ENCODE assay signal across 28 cellular contexts in the genomic region with DNA sequence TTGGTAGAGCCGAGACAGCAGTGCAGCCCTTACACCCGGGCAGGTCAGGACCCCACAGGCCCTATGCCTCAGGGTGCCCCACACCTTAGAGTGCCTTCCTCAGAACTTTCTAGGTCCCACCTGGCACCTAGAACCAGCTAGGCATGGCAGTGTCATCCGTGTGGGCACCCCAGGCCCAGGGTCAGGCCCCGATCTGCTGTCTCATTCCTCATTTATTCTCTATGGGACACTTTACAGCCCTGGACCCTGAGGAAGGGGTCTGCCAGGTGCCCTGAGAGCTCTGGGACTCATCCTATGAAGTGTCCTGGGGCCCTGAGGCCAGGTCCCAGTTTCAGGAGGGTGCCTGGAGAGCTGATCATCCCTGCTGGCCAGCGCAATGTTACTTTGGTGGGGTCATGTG. TPM values are rescaled to one million over a fixed set of nuclear protein-coding genes. Genes with fewer than 3 reads are reported as not detected.
"Had no signal": no experiment of that assay in that cellular context is flagged by ENCODE, and none has a peak within 500 bp of the region (broad histone marks: within the 10 kb centered on the region; RNA-seq: fewer than 3 reads in every experiment).

No MANE protein-coding gene starts in this region.

- H3K27ac ChIP-seq: ascending aorta, cardiac muscle cell, colonic mucosa, dorsolateral prefrontal cortex had no signal

- H3K4me3 Mint-ChIP-seq: activated CD4-positive, alpha-beta T cell treated with anti-CD3 and anti-CD28 coated beads, Interleukin-2, amount 10 ng/mL, durations not matched to agents 7 days and 5 days; activated CD8-positive, alpha-beta T cell treated with anti-CD3 and anti-CD28 coated beads for 36 hours; activated naive CD4-positive, alpha-beta T cell treated with anti-CD3 and anti-CD28 coated beads, Interleukin-2, amount 10 ng/mL, durations not matched to agents 7 days and 5 days; activated naive CD8-positive, alpha-beta T cell treated with anti-CD3 and anti-CD28 coated beads, Interleukin-2, amount 10 ng/mL, durations not matched to agents 7 days and 5 days; activated T-cell treated with anti-CD3 and anti-CD28 coated beads, Interleukin-2, amount 50 U/mL, for 4 hours; activated T-helper 17 cell treated with anti-CD3 and anti-CD28 coated beads, Interleukin-2, amount 50 U/mL, for 72 hours; brain; endodermal cell had no signal

- H3K4me3 ChIP-seq: ascending aorta, breast epithelium, cardiac muscle cell, colonic mucosa, dorsolateral prefrontal cortex had no signal

- H3K27ac Mint-ChIP-seq: activated CD4-positive, alpha-beta T cell treated with anti-CD3 and anti-CD28 coated beads, Interleukin-2, amount 10 ng/mL, durations not matched to agents 7 days and 5 days; activated CD8-positive, alpha-beta T cell treated with anti-CD3 and anti-CD28 coated beads for 36 hours; activated naive CD4-positive, alpha-beta T cell treated with anti-CD3 and anti-CD28 coated beads, Interleukin-2, amount 10 ng/mL, durations not matched to agents 7 days and 5 days; activated naive CD8-positive, alpha-beta T cell treated with anti-CD3 and anti-CD28 coated beads, Interleukin-2, amount 10 ng/mL, durations not matched to agents 7 days and 5 days; activated T-helper 17 cell treated with anti-CD3 and anti-CD28 coated beads, Interleukin-2, amount 50 U/mL, for 72 hours had no signal

- ATAC-seq: activated CD8-positive, alpha-beta T cell treated with anti-CD3 and anti-CD28 coated beads for 36 hours; activated naive CD4-positive, alpha-beta T cell treated with anti-CD3 and anti-CD28 coated beads, Interleukin-2, amount 50 U/mL, for 72 hours; activated T-cell treated with anti-CD3 and anti-CD28 coated beads, Interleukin-2, amount 50 U/mL, for 4 hours; activated T-helper 17 cell treated with anti-CD3 and anti-CD28 coated beads, Interleukin-2, amount 50 U/mL, for 72 hours; esophagus mucosa had no signal

- H3K36me3 Mint-ChIP-seq: activated naive CD4-positive, alpha-beta T cell treated with anti-CD3 and anti-CD28 coated beads, Interleukin-2, amount 10 ng/mL, durations not matched to agents 7 days and 5 days; activated naive CD4-positive, alpha-beta T cell treated with anti-CD3 and anti-CD28 coated beads, Interleukin-2, amount 50 U/mL, for 72 hours; activated naive CD8-positive, alpha-beta T cell treated with anti-CD3 and anti-CD28 coated beads, Interleukin-2, amount 10 ng/mL, durations not matched to agents 7 days and 5 days; brain had no signal

- DNase-seq: activated CD4-positive, alpha-beta T cell treated with anti-CD3 and anti-CD28 coated beads for 1 hour; activated CD4-positive, alpha-beta T cell treated with anti-CD3 and anti-CD28 coated beads for 4 hours; activated CD4-positive, alpha-beta T cell treated with anti-CD3 and anti-CD28 coated beads, Interleukin-2, amount 10 ng/mL, durations not matched to agents 7 days and 5 days; activated CD4-positive, alpha-beta T cell treated with anti-CD3 and anti-CD28 coated beads, Interleukin-2, amount 50 U/mL, for 4 hours; activated CD4-positive, CD25-positive, alpha-beta regulatory T cell; activated CD8-positive, alpha-beta memory T cell treated with anti-CD3 and anti-CD28 coated beads for 24 hours; activated CD8-positive, alpha-beta T cell treated with anti-CD3 and anti-CD28 coated beads for 36 hours; activated gamma-delta T cell; activated naive CD4-positive, alpha-beta T cell; activated naive CD4-positive, alpha-beta T cell treated with anti-CD3 and anti-CD28 coated beads, Interleukin-2, amount 10 ng/mL, durations not matched to agents 7 days and 5 days; activated naive CD8-positive, alpha-beta T cell treated with anti-CD3 and anti-CD28 coated beads, Interleukin-2, amount 10 ng/mL, durations not matched to agents 7 days and 5 days; activated T-cell treated with anti-CD3 and anti-CD28 coated beads, Interleukin-2, amount 50 U/mL, for 4 hours; central memory CD4-positive, alpha-beta T cell; cerebellar nuclear complex; colonic mucosa; dorsolateral prefrontal cortex; effector memory CD4-positive, alpha-beta T cell; endodermal cell; foreskin fibroblast; glutamatergic neuron; T-helper 2 cell had no signal

- H3K9me3 ChIP-seq: ascending aorta, breast epithelium, colonic mucosa had no signal

- H3K9me3 Mint-ChIP-seq: activated CD4-positive, alpha-beta T cell treated with anti-CD3 and anti-CD28 coated beads, Interleukin-2, amount 10 ng/mL, durations not matched to agents 7 days and 5 days; activated CD8-positive, alpha-beta T cell treated with anti-CD3 and anti-CD28 coated beads for 36 hours; activated naive CD4-positive, alpha-beta T cell treated with anti-CD3 and anti-CD28 coated beads, Interleukin-2, amount 10 ng/mL, durations not matched to agents 7 days and 5 days; activated naive CD4-positive, alpha-beta T cell treated with anti-CD3 and anti-CD28 coated beads, Interleukin-2, amount 50 U/mL, for 72 hours; activated naive CD8-positive, alpha-beta T cell treated with anti-CD3 and anti-CD28 coated beads, Interleukin-2, amount 10 ng/mL, durations not matched to agents 7 days and 5 days; activated T-cell treated with anti-CD3 and anti-CD28 coated beads, Interleukin-2, amount 50 U/mL, for 4 hours; activated T-helper 17 cell treated with anti-CD3 and anti-CD28 coated beads, Interleukin-2, amount 50 U/mL, for 72 hours; brain; endodermal cell had no signal

- H3K4me1 Mint-ChIP-seq: activated CD4-positive, alpha-beta T cell treated with anti-CD3 and anti-CD28 coated beads, Interleukin-2, amount 10 ng/mL, durations not matched to agents 7 days and 5 days; activated naive CD4-positive, alpha-beta T cell treated with anti-CD3 and anti-CD28 coated beads, Interleukin-2, amount 10 ng/mL, durations not matched to agents 7 days and 5 days; activated naive CD8-positive, alpha-beta T cell treated with anti-CD3 and anti-CD28 coated beads, Interleukin-2, amount 10 ng/mL, durations not matched to agents 7 days and 5 days; activated T-helper 17 cell treated with anti-CD3 and anti-CD28 coated beads, Interleukin-2, amount 50 U/mL, for 72 hours had no signal

- H3K4me1 ChIP-seq: colonic mucosa had no signal

- H3K27me3 ChIP-seq: ascending aorta, breast epithelium, cardiac muscle cell, colonic mucosa, dorsolateral prefrontal cortex had no signal

- H3K36me3 ChIP-seq: ascending aorta, breast epithelium, cardiac muscle cell, colonic mucosa had no signal

RNA-seq across cellular contexts. Expression of gene BPI, which starts 8.1 kb away (rescaled TPM):
- polyA plus RNA-seq: cardiac muscle cell had no signal

RNA-seq across cellular contexts. Expression of gene KIAA1755, which starts 35.3 kb away (rescaled TPM):
- polyA plus RNA-seq: cardiac muscle cell had no signal

RNA-seq across cellular contexts. Expression of gene LBP, which starts 50.5 kb away (rescaled TPM):
- polyA plus RNA-seq: cardiac muscle cell had no signal
